11 cellular contexts compared by ENCODE assay signal in the genomic region with DNA sequence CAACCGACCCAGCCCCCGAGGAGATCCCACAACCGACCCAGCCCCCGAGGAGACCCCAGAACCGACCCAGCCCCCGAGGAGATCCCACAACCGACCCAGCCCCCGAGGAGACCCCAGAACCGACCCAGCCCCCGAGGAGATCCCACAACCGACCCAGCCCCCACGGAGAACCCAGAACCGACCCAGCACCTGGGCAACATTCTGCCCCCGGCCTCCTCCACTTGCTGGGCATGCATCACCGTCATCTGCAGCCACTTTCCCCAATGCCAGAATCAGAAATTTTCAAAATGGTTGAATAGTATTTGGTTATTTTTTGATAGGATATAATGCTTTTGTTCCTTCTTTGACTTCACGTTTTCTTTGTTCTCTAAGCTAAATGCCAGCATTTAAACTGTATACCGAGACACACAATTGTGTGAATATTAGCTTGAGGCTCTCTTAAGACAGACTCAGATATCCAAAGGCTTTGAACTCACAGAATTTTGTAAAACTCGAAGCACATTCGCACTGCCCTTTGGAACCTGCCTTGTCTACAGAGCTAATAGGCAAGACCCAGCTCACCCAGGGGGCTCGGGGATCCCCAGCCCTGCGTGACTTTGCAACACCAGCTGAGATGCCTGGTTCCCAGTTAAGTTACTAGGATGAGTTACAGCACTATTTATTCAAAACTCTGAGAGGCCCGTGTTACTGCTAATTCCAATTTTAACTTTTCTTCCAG. TPM values are rescaled to one million over a fixed set of nuclear protein-coding genes. Genes with fewer than 3 reads are reported as not detected.
DNase-seq lines count a peak whose midpoint lies in the region; ATAC-seq, FAIRE-seq and TF ChIP-seq lines count a peak whose summit lies in the region.
"Had no signal": no experiment of that assay in that cellular context is flagged by ENCODE, and none has a peak within 500 bp of the region (broad histone marks: within the 10 kb centered on the region; RNA-seq: fewer than 3 reads in every experiment).

No MANE protein-coding gene starts in this region.

- TSS peak; percentile 74 for BruUV-seq in GM12878 (replicated peaks; lab: Mats Ljungman, UMichigan)

- TF ChIP-seq EP300 in GM12878 (IDR thresholded peaks at IDR 0.05; ENCODE audit: borderline replicate concordance in 1 of 2, control insufficient read depth in 1 of 2, low read depth in 2 of 2, low read length in 2 of 2): no peak

- CTCF ChIA-PET in CD4-positive, alpha-beta memory T cell (lab: Charles Lee; ENCODE audit: partially characterized antibody): interaction anchor here (0.6 to 1.6 kb wide), 11 partner anchors 8 to 78 kb away, joined by 3 to 11 read pairs (median 4); no protein-coding TSS in a partner anchor
- CTCF ChIA-PET in GM12878 (lab: Yijun Ruan, JAX): interaction anchor here (0.7 to 1.4 kb wide), 5 partner anchors 29 to 111 kb away, joined by 3 to 4 read pairs (median 3); no protein-coding TSS in a partner anchor

- POLR2A ChIA-PET in CD4-positive, alpha-beta memory T cell (lab: Charles Lee; ENCODE audit: partially characterized antibody): interaction anchor here (0.8 to 1.6 kb wide), 23 partner anchors 8 to 134 kb away, joined by 3 to 87 read pairs (median 5); a partner anchor contains a TSS
- POLR2A ChIA-PET in GM12878 (lab: Charles Lee): interaction anchor here (0.5 kb wide), 1 partner anchor 106 kb away, joined by 3 read pairs; no protein-coding TSS in a partner anchor

- no peaks in the 10 kb centered on the region for H3K27me3 ChIP-seq in CD4-positive, alpha-beta memory T cell (ENCODE audit: insufficient read depth, low read length)
- peaks cover 0 to 3% of the 10 kb centered on the region in 2 experiments; a peak in 1 of 4 replicates for H3K27me3 ChIP-seq in GM12878 (replicated peaks in 1 of 2; ENCODE audit: control insufficient read depth in 2 of 2, insufficient read depth in 2 of 2, low read length in 1 of 2)
- H3K27me3 ChIP-seq: testis had no signal

- no peaks in the 10 kb centered on the region for H3K36me3 ChIP-seq in CD4-positive, alpha-beta memory T cell (ENCODE audit: insufficient read depth, low read length)
- no peaks in the 10 kb centered on the region for H3K36me3 ChIP-seq in GM12878 (ENCODE audit: control insufficient read depth in 2 of 2, insufficient read depth in 2 of 2, low read length in 1 of 2)

- intact Hi-C loops in CD4-positive, alpha-beta memory T cell (cut with micrococcal nuclease): loop anchor here (1.0 to 5.0 kb wide), 4 partner anchors 14 to 78 kb away; no protein-coding TSS in a partner anchor
- intact Hi-C loops in GM12878 (cut with micrococcal nuclease; ENCODE audit: unreplicated experiment): loop anchor here (10.0 kb wide), 1 partner anchor 333 kb away; no protein-coding TSS in a partner anchor

- in situ Hi-C loops in GM12878 (cut with MboI): no loop called here

- peak overlapping the region in 1 of 2 donors; percentile 6 for H3K4me3 ChIP-seq in CD4-positive, alpha-beta memory T cell (ENCODE audit: low read length in 2 of 2)
- 0 out of 2 replicates have a peak overlapping the region, but pooled peaks have one; percentile 5 for H3K4me3 ChIP-seq in GM12878
- H3K4me3 ChIP-seq: testis had no signal

- H3K79me2 ChIP-seq in GM12878 (ENCODE audit: control insufficient read depth, insufficient read depth, low read length): no peaks in the 10 kb centered on the region

- 0 out of 2 replicates have a peak overlapping the region, but pooled peaks have one; percentile 0 for H3K9ac ChIP-seq in GM12878 (ENCODE audit: control insufficient read depth, insufficient read depth, low read length)

- peak overlapping the region; percentile 66 for H3K4me2 ChIP-seq in GM12878 (ENCODE audit: control insufficient read depth, insufficient read depth)

- H3K27ac ChIP-seq in CD4-positive, alpha-beta memory T cell (ENCODE audit: low read depth, low read length): peak overlapping the region; percentile 81
- peak overlapping the region; percentile 7 for H3K27ac ChIP-seq in GM12878 (ENCODE audit: control insufficient read depth, insufficient read depth)
- H3K27ac ChIP-seq: testis had no signal

- H4K20me1 ChIP-seq in GM12878 (ENCODE audit: control insufficient read depth, insufficient read depth): no peaks in the 10 kb centered on the region

- RAD21 ChIA-PET in GM12878 (lab: Charles Lee; ENCODE audit: unreplicated experiment): interaction anchor here (0.5 to 1.5 kb wide), 7 partner anchors 17 to 170 kb away, joined by 3 to 8 read pairs (median 4); no protein-coding TSS in a partner anchor

- peaks cover 7% of the 10 kb centered on the region in 2 donors for H3K36me3 Mint-ChIP-seq in CD4-positive, alpha-beta memory T cell
- H3K36me3 Mint-ChIP-seq in progenitor cell of endocrine pancreas (ENCODE audit: insufficient read depth): no peaks in the 10 kb centered on the region

- peak; percentile 25 for ATAC-seq in GM19438 (IDR thresholded peaks at IDR 0.05; ENCODE audit: low read depth, unreplicated experiment)
- ATAC-seq in HG03139 (IDR thresholded peaks at IDR 0.05; ENCODE audit: unreplicated experiment): peak; percentile 30
- ATAC-seq in GM12878: peak; percentile 42
- no peak for ATAC-seq in GM21825 (IDR thresholded peaks at IDR 0.05; ENCODE audit: unreplicated experiment)
- ATAC-seq in omental fat pad (ENCODE audit: low FRiP score): no peak

- peak overlapping the region; percentile 49; the same call in 1 of the 2 replicates for H2AFZ ChIP-seq in GM12878 (ENCODE audit: control insufficient read depth, low read depth, low read length)

- SMC1A ChIA-PET in GM12878 (lab: Charles Lee; ENCODE audit: uncharacterized antibody, unreplicated experiment): interaction anchor here (0.9 to 1.4 kb wide), 3 partner anchors 11 to 66 kb away, joined by 3 to 6 read pairs (median 3); no protein-coding TSS in a partner anchor

- DNase-seq in CD4-positive, alpha-beta memory T cell: no peak
- DNase-seq in GM12878 (ENCODE audit: low read depth, low spot score) (no peak), progenitor cell of endocrine pancreas (ENCODE audit: low spot score, unreplicated experiment) (no peak), HTR-8/SVneo (ENCODE audit: insufficient read length, low spot score) (no peak), omental fat pad (ENCODE audit: low spot score) (no peak)
- DNase-seq: Caco-2, testis had no signal

- TF ChIP-seq CTCF in GM12878 (IDR thresholded peaks at IDR 0.05 in 2 of 3, conservative IDR thresholded peaks at IDR 0.05 in 1 of 3; ENCODE audit: control insufficient read depth in 2 of 3, extremely low read depth in 1 of 3, insufficient read depth in 1 of 3, low read depth in 3 of 3, low read length in 3 of 3) (no peak), progenitor cell of endocrine pancreas (IDR thresholded peaks at IDR 0.05; ENCODE audit: unreplicated experiment) (no peak), omental fat pad (IDR thresholded peaks at IDR 0.05) (no peak)

- peak; percentile 41 for FAIRE-seq in GM12878 (lab: Jason Lieb, UNC)
- no peak for FAIRE-seq in HTR-8/SVneo (lab: Jason Lieb, UNC)

- peaks cover 98% of the 10 kb centered on the region for H3K4me1 ChIP-seq in CD4-positive, alpha-beta memory T cell (ENCODE audit: insufficient read depth, low read length)
- peaks cover 38% of the 10 kb centered on the region for H3K4me1 ChIP-seq in GM12878 (ENCODE audit: control insufficient read depth, insufficient read depth, low read length)
- H3K4me1 ChIP-seq: Caco-2, testis had no signal

- TF ChIP-seq RAD21 in GM12878 (IDR thresholded peaks at IDR 0.05; ENCODE audit: insufficient read depth, low read depth, low read length): no peak

- peak overlapping the region; percentile 41 to 93 (median 78) for H3K4me3 Mint-ChIP-seq in CD4-positive, alpha-beta memory T cell
- H3K4me3 Mint-ChIP-seq in progenitor cell of endocrine pancreas (ENCODE audit: low read depth): no peak overlapping the region

- peaks cover 0 to 2% (median 0%) of the 10 kb centered on the region in 8 donors for H3K9me3 Mint-ChIP-seq in CD4-positive, alpha-beta memory T cell
- no peaks in the 10 kb centered on the region for H3K9me3 Mint-ChIP-seq in progenitor cell of endocrine pancreas (ENCODE audit: low read depth)

- no peak for TF ChIP-seq POLR2A in GM12878 (IDR thresholded peaks at IDR 0.05; ENCODE audit: low read depth, low read length)

- WGBS in GM12878 (ENCODE audit: insufficient coverage, insufficient replicate concordance, low lambda C conversion rate, missing lambda C conversion rate): 40% methylated on average over 12 of the region's 22 CpGs

- H3K4me1 Mint-ChIP-seq in CD4-positive, alpha-beta memory T cell: peaks cover 63 to 82% (median 78%) of the 10 kb centered on the region in 4 donors
- no peaks in the 10 kb centered on the region for H3K4me1 Mint-ChIP-seq in progenitor cell of endocrine pancreas (ENCODE audit: low read depth)

- no peaks in the 10 kb centered on the region for H3K9me3 ChIP-seq in CD4-positive, alpha-beta memory T cell (ENCODE audit: control insufficient read depth in 1 of 2, low read length in 2 of 2)
- H3K9me3 ChIP-seq in GM12878 (replicated peaks; ENCODE audit: control insufficient read depth, insufficient read depth, low read length): no peaks in the 10 kb centered on the region
- H3K9me3 ChIP-seq: Caco-2, testis had no signal

- H3K27me3 Mint-ChIP-seq in CD4-positive, alpha-beta memory T cell: no peaks in the 10 kb centered on the region
- H3K27me3 Mint-ChIP-seq in progenitor cell of endocrine pancreas: peaks cover 34% of the 10 kb centered on the region

- peak overlapping the region; percentile 95 to 100 (median 100) for H3K27ac Mint-ChIP-seq in CD4-positive, alpha-beta memory T cell
- no peak overlapping the region for H3K27ac Mint-ChIP-seq in progenitor cell of endocrine pancreas

RNA-seq across cellular contexts. Expression of a gene that starts 15.5 kb away (rescaled TPM):
- total RNA-seq in CD4-positive, alpha-beta memory T cell: 100 to 1,000 TPM; 171 to 174 TPM
- 100 to 1,000 TPM in 1 of 2 donors, 10 to 100 TPM in 1; 65.5 to 141 TPM for polyA plus RNA-seq in CD4-positive, alpha-beta memory T cell
- 26.7 and 27.7 TPM in 2 replicates for total RNA-seq in GM12878 (2013; cell fraction: nucleolus; rRNA removed)
- total RNA-seq in GM12878 (2014; rRNA removed): 18.2 and 19.1 TPM in 2 replicates
- total RNA-seq in GM12878 (2014; rRNA removed; fragmentation: Illumina TruSeq; extraction: Trizol): 14.6 and 16.6 TPM in 2 replicates
- 29.4 and 33.9 TPM in 2 replicates for total RNA-seq in GM12878 (2021)
- 6.4 TPM for polyA plus RNA-seq in GM12878 (2011; ENCODE audit: low read depth)
- polyA plus RNA-seq in GM12878 (2011; rRNA removed): 10.5 and 15.0 TPM in 2 replicates
- polyA plus RNA-seq in GM12878 (2011; cell fraction: cytosol; rRNA removed): 15.9 and 18.4 TPM in 2 replicates
- polyA plus RNA-seq in GM12878 (2011; cell fraction: nucleus; rRNA removed): 30.3 and 33.9 TPM in 2 replicates
- 13.9 and 16.8 TPM in 2 replicates for polyA plus RNA-seq in GM12878 (2012)
- polyA plus RNA-seq in GM12878 (2014; fragmentation: Illumina TruSeq; extraction: Trizol): 13.8 and 19.8 TPM in 2 replicates
- polyA plus RNA-seq in GM12878 (2014; fragmentation: Nextera tagmentation; extraction: Ambion mirVana): 1 to 10 TPM in 1 of 2 experiments, under 1 TPM in 1; 0.79 to 2.1 TPM
- polyA plus RNA-seq in GM12878 (2014; rRNA removed): 28.5 and 29.0 TPM in 2 replicates
- 10 to 100 TPM; 16.5 to 18.6 TPM for polyA plus RNA-seq in GM12878 (2016; fragmentation: Nextera tagmentation; extraction: Ambion mirVana)
- polyA minus RNA-seq in GM12878 (2011; rRNA and poly(A)+ RNA removed): 11.9 and 19.9 TPM in 2 replicates
- 7.7 and 7.9 TPM in 2 replicates for polyA minus RNA-seq in GM12878 (2011; cell fraction: cytosol; rRNA and poly(A)+ RNA removed)
- polyA minus RNA-seq in GM12878 (2011; cell fraction: nucleus; rRNA and poly(A)+ RNA removed): 7.3 and 11.3 TPM in 2 replicates
- 6.3 and 7.6 TPM in 2 replicates for total RNA-seq in progenitor cell of endocrine pancreas
- 10 to 100 TPM; 28.1 to 73.4 (median 56.8) TPM for total RNA-seq in omental fat pad

RNA-seq across cellular contexts. Expression of a gene that starts 31.1 kb away (rescaled TPM):
- total RNA-seq in CD4-positive, alpha-beta memory T cell: not detected
- polyA plus RNA-seq in CD4-positive, alpha-beta memory T cell: not detected
- total RNA-seq in GM12878 (2013; cell fraction: nucleolus; rRNA removed): not detected in 2 replicates
- total RNA-seq in GM12878 (2014; rRNA removed) (not detected in 2 replicates), GM12878 (2014; rRNA removed; fragmentation: Illumina TruSeq; extraction: Trizol) (not detected in 2 replicates), GM12878 (2021) (not detected in 2 replicates), progenitor cell of endocrine pancreas (not detected in 2 replicates), omental fat pad (not detected)
- polyA plus RNA-seq in GM12878 (2011; ENCODE audit: low read depth): not detected
- polyA plus RNA-seq in GM12878 (2011; rRNA removed) (not detected in 2 replicates), GM12878 (2014; fragmentation: Illumina TruSeq; extraction: Trizol) (not detected in 2 replicates), GM12878 (2014; fragmentation: Nextera tagmentation; extraction: Ambion mirVana) (not detected), GM12878 (2014; rRNA removed) (not detected in 2 replicates), GM12878 (2016; fragmentation: Nextera tagmentation; extraction: Ambion mirVana) (not detected)
- polyA plus RNA-seq in GM12878 (2011; cell fraction: cytosol; rRNA removed): not detected in 2 replicates
- not detected in 2 replicates for polyA plus RNA-seq in GM12878 (2011; cell fraction: nucleus; rRNA removed)
- not detected in 2 replicates for polyA plus RNA-seq in GM12878 (2012)
- polyA minus RNA-seq in GM12878 (2011; rRNA and poly(A)+ RNA removed): not detected in 2 replicates
- not detected in 2 replicates for polyA minus RNA-seq in GM12878 (2011; cell fraction: cytosol; rRNA and poly(A)+ RNA removed)
- polyA minus RNA-seq in GM12878 (2011; cell fraction: nucleus; rRNA and poly(A)+ RNA removed): not detected in 2 replicates
- total RNA-seq: Caco-2, lung microvascular endothelial cell had no signal

Comparison
In these comparisons a context has a peak if more than half of its experiments do, and no peak if none do; other contexts are left out.
1. ATAC-seq: peak in GM19438 (single experiment), HG03139 (single experiment) and GM12878 (single experiment); none in GM21825 (single experiment) and omental fat pad (single experiment).